ENCODE assay signal across 14 cellular contexts in the genomic region with DNA sequence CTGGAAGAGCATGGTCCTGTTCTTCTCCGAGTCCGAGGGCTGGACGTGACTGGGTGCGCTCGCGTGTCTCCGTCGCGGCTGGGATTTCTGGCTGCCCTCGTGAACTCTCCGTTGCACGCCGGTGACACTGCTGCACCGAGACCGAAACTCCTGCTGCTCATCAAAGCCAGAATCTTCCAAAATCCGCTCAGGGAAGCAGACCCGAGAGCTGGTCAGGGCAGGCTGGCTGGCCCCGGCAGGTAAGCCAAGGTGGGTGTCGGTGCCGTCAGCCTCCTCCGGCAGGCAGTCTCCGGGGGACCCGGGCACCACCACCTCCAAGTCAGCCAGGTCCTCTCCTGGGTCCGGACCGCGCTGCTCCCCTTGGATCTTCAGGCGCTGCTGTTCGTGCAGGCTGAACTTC.
DNase-seq lines count a peak whose midpoint lies in the region; ATAC-seq, FAIRE-seq and TF ChIP-seq lines count a peak whose summit lies in the region.
"Had no signal": no experiment of that assay in that cellular context is flagged by ENCODE, and none has a peak within 500 bp of the region (broad histone marks: within the 10 kb centered on the region; RNA-seq: fewer than 3 reads in every experiment).

No MANE protein-coding gene starts in this region.

- H3K27me3 ChIP-seq in right atrium auricular region, result no peaks in the 10 kb centered on the region
- H3K27me3 ChIP-seq in H1 (replicated peaks in 1 of 4; ENCODE audit: control insufficient read depth in 3 of 4, extremely low read depth in 1 of 4, insufficient read depth in 3 of 4, low read length in 3 of 4), result no peaks in the 10 kb centered on the region
- no peaks in the 10 kb centered on the region for H3K27me3 ChIP-seq in mesenchymal stem cell (ENCODE audit: control insufficient read depth in 1 of 2, insufficient read depth in 1 of 2, low read length in 2 of 2)
- no peaks in the 10 kb centered on the region for H3K27me3 ChIP-seq in upper lobe of right lung
- no peaks in the 10 kb centered on the region for H3K27me3 ChIP-seq in aorta (ENCODE audit: control insufficient read depth in 1 of 2, insufficient read depth in 2 of 2, low read length in 1 of 2)
- H3K27me3 ChIP-seq: BLaER1 had no signal

- H3K9ac ChIP-seq in H1 (replicated peaks in 1 of 4; ENCODE audit: extremely low read depth in 1 of 4, low read depth in 3 of 4, low read length in 3 of 4), result no peak overlapping the region
- no peak overlapping the region for H3K9ac ChIP-seq in mesenchymal stem cell (ENCODE audit: low read length)
- H3K9ac ChIP-seq: BLaER1, GM23248 had no signal

- H3K18ac ChIP-seq in H1 (ENCODE audit: extremely low read depth, low read length), result no peak overlapping the region
- H3K18ac ChIP-seq in mesenchymal stem cell (ENCODE audit: low read depth in 1 of 2, low read length in 2 of 2), result no peak overlapping the region

- CTCF ChIA-PET in H1 (lab: Charles Lee; ENCODE audit: partially characterized antibody), result interaction anchor here (0.8 to 3.6 kb wide), 2 partner anchors 10 to 40 kb away, joined by 4 to 21 read pairs; no protein-coding TSS in a partner anchor

- H4K5ac ChIP-seq in H1 (ENCODE audit: insufficient read length, low read depth, low read length), result no peak overlapping the region

- intact Hi-C loops in left ventricle myocardium superior (cut with micrococcal nuclease), result no loop called here
- intact Hi-C loops in upper lobe of right lung (cut with DNase I), result no loop called here
- intact Hi-C loops in aorta (cut with DNase I), result no loop called here

- H3K23ac ChIP-seq in H1 (ENCODE audit: insufficient read length), result no peak overlapping the region
- H3K23ac ChIP-seq in mesenchymal stem cell (ENCODE audit: low read length in 2 of 2), result no peak overlapping the region

- H4K8ac ChIP-seq in H1 (ENCODE audit: extremely low read depth, insufficient read depth, low read length) (peak overlapping the region; percentile 14; the same call in 1 of the 2 replicates), mesenchymal stem cell (ENCODE audit: low read length) (no peak overlapping the region)

- POLR2A ChIA-PET in H1 (lab: Charles Lee; ENCODE audit: partially characterized antibody), result no interaction called here

- H2BK12ac ChIP-seq in H1 (ENCODE audit: low read depth, low read length), result no peak overlapping the region
- H2BK12ac ChIP-seq in mesenchymal stem cell (ENCODE audit: low read length in 2 of 2), result peak overlapping the region in 1 of 2 experiments; percentile 71

- H2BK15ac ChIP-seq in H1 (ENCODE audit: low read length) (no peak overlapping the region), mesenchymal stem cell (ENCODE audit: low read depth, poor library complexity, severe bottlenecking) (no peak overlapping the region)

- peaks cover 0 to 28% of the 10 kb centered on the region in 2 donors for H3K4me1 ChIP-seq in right atrium auricular region
- H3K4me1 ChIP-seq in H1 (replicated peaks in 1 of 4; ENCODE audit: control insufficient read depth in 3 of 4, insufficient read depth in 4 of 4, low read length in 3 of 4), result peaks cover 0 to 8% (median 1%) of the 10 kb centered on the region in 4 experiments; a peak in 2 of 7 replicates
- H3K4me1 ChIP-seq in mesenchymal stem cell (ENCODE audit: control insufficient read depth, insufficient read depth, low read depth, low read length), result peaks cover 5% of the 10 kb centered on the region
- H3K4me1 ChIP-seq in upper lobe of right lung, result peaks cover 17% of the 10 kb centered on the region
- no peaks in the 10 kb centered on the region for H3K4me1 ChIP-seq in aorta (ENCODE audit: control insufficient read depth in 1 of 2, insufficient read depth in 2 of 2, low read length in 2 of 2)

- H2BK5ac ChIP-seq in H1 (ENCODE audit: low read depth, low read length) (no peak overlapping the region), mesenchymal stem cell (ENCODE audit: low read depth, low read length, poor library complexity, severe bottlenecking) (no peak overlapping the region)

- H2BK20ac ChIP-seq in H1 (ENCODE audit: low read length), result no peak overlapping the region

- 95% methylated on average over 27 of the region's 28 CpGs; no CpG with 5 or more reads in 1 of the 2 experiments for WGBS in H1 (ENCODE audit: extremely low coverage in 1 of 2, insufficient coverage in 1 of 2, insufficient read length in 1 of 2, insufficient replicate concordance in 2 of 2, low coverage in 1 of 2, low lambda C conversion rate in 2 of 2, missing lambda C conversion rate in 1 of 2), 2 experiments
- WGBS in mesenchymal stem cell, result 98% methylated on average over 28 of the region's 28 CpGs
- 97 to 98% methylated on average over 28 of the region's 28 CpGs for WGBS in aorta, 2 donors

- H4K20me1 ChIP-seq in H1 (replicated peaks in 1 of 2; ENCODE audit: control insufficient read depth in 1 of 2, insufficient read depth in 2 of 2, low read length in 2 of 2), result no peaks in the 10 kb centered on the region
- H4K20me1 ChIP-seq: BLaER1 had no signal

- peak overlapping the region in 1 of 2 donors; percentile 85 for H3K27ac ChIP-seq in right atrium auricular region
- H3K27ac ChIP-seq in H1 (ENCODE audit: low read depth, low read length), result no peak overlapping the region
- H3K27ac ChIP-seq in mesenchymal stem cell (ENCODE audit: low read length, poor library complexity, severe bottlenecking), result no peak overlapping the region
- H3K27ac ChIP-seq in upper lobe of right lung, result no peak overlapping the region
- no peak overlapping the region for H3K27ac ChIP-seq in aorta (ENCODE audit: low read depth in 1 of 2, low read length in 2 of 2)
- H3K27ac ChIP-seq: BLaER1, GM23248 had no signal

- no peaks in the 10 kb centered on the region for H3K36me3 ChIP-seq in right atrium auricular region
- H3K36me3 ChIP-seq in H1 (ENCODE audit: control insufficient read depth in 2 of 4, insufficient read depth in 4 of 4, low read length in 3 of 4), result no peaks in the 10 kb centered on the region
- no peaks in the 10 kb centered on the region for H3K36me3 ChIP-seq in mesenchymal stem cell (ENCODE audit: control insufficient read depth in 1 of 2, insufficient read depth in 2 of 2, low read depth in 1 of 2, low read length in 2 of 2)
- H3K36me3 ChIP-seq in upper lobe of right lung, result no peaks in the 10 kb centered on the region
- no peaks in the 10 kb centered on the region for H3K36me3 ChIP-seq in aorta (ENCODE audit: control insufficient read depth in 1 of 2, insufficient read depth in 2 of 2, low read length in 1 of 2)
- H3K36me3 ChIP-seq: HAP-1 had no signal

- H3K4ac ChIP-seq in H1 (replicated peaks; ENCODE audit: insufficient read length, low read depth, low read length), result no peak overlapping the region
- H3K4ac ChIP-seq in mesenchymal stem cell (ENCODE audit: low read depth in 1 of 2, low read length in 2 of 2), result no peak overlapping the region

- no peak for TF ChIP-seq POLR2A in H1 (IDR thresholded peaks at IDR 0.05; ENCODE audit: control extremely low read depth in 1 of 2, low read depth in 2 of 2, low read length in 2 of 2)

- no peak overlapping the region for H3K4me2 ChIP-seq in H1 (ENCODE audit: insufficient read depth in 1 of 2, low read depth in 2 of 2, low read length in 2 of 2)
- no peak overlapping the region for H3K4me2 ChIP-seq in mesenchymal stem cell (ENCODE audit: low read length, poor library complexity, severe bottlenecking)
- H3K4me2 ChIP-seq: BLaER1 had no signal

- H2AFZ ChIP-seq in H1 (ENCODE audit: low read length) (no peak overlapping the region), mesenchymal stem cell (ENCODE audit: low read depth, low read length) (no peak overlapping the region)
- H2AFZ ChIP-seq: GM23248 had no signal

- no peak overlapping the region for H2BK120ac ChIP-seq in H1 (replicated peaks; ENCODE audit: low read depth, low read length)
- H2BK120ac ChIP-seq in mesenchymal stem cell (ENCODE audit: low read depth, low read length), result no peak overlapping the region

- H3K9me3 ChIP-seq in right atrium auricular region (no peaks in the 10 kb centered on the region), H1 (ENCODE audit: insufficient read depth in 2 of 2, low read depth in 1 of 2, low read length in 1 of 2) (no peaks in the 10 kb centered on the region), mesenchymal stem cell (ENCODE audit: control insufficient read depth, low read length) (no peaks in the 10 kb centered on the region), upper lobe of right lung (no peaks in the 10 kb centered on the region), aorta (ENCODE audit: control insufficient read depth, low read length) (no peaks in the 10 kb centered on the region)
- H3K9me3 ChIP-seq: BLaER1, HAP-1 had no signal

- no peak for TF ChIP-seq RAD21 in H1 (IDR thresholded peaks at IDR 0.05 in 1 of 2, conservative IDR thresholded peaks at IDR 0.05 in 1 of 2; ENCODE audit: low read depth in 2 of 2, low read length in 2 of 2)

- H3K79me1 ChIP-seq in H1 (ENCODE audit: low read depth, low read length) (no peaks in the 10 kb centered on the region), mesenchymal stem cell (replicated peaks; ENCODE audit: low read length, poor library complexity, severe bottlenecking) (peaks cover 4% of the 10 kb centered on the region)

- H2AK5ac ChIP-seq in H1 (ENCODE audit: low read depth, low read length) (peak overlapping the region; percentile 82; the same call in 1 of the 2 replicates), mesenchymal stem cell (ENCODE audit: low read length, severe bottlenecking) (peak overlapping the region; percentile 64)

- H4K91ac ChIP-seq in H1 (replicated peaks; ENCODE audit: insufficient read length, low read length), result no peak overlapping the region
- peak overlapping the region; percentile 8 for H4K91ac ChIP-seq in mesenchymal stem cell (ENCODE audit: low read length)

- H3K23me2 ChIP-seq in H1 (ENCODE audit: low read depth, low read length), result no peaks in the 10 kb centered on the region

- H3K56ac ChIP-seq in H1 (replicated peaks; ENCODE audit: insufficient read length, low read depth, low read length), result no peak overlapping the region

- no peak for TF ChIP-seq EP300 in H1 (IDR thresholded peaks at IDR 0.05; ENCODE audit: borderline replicate concordance in 1 of 2, low read depth in 2 of 2, low read length in 2 of 2)

- no peak for FAIRE-seq in H1 (lab: Jason Lieb, UNC)

- TF ChIP-seq CTCF in right atrium auricular region (IDR thresholded peaks at IDR 0.05) (no peak), H1 (IDR thresholded peaks at IDR 0.05; ENCODE audit: control extremely low read depth in 1 of 3, insufficient read depth in 1 of 3, low read depth in 1 of 3, low read length in 3 of 3) (no peak), upper lobe of right lung (IDR thresholded peaks at IDR 0.05) (no peak)

- H3K14ac ChIP-seq in H1 (ENCODE audit: insufficient read length) (no peak overlapping the region), mesenchymal stem cell (ENCODE audit: low read length in 2 of 2) (no peak overlapping the region)

- DNase-seq in left ventricle myocardium superior, result peak; percentile 19
- DNase-seq in right atrium auricular region (ENCODE audit: low spot score), result no peak
- no peak for DNase-seq in H1 (ENCODE audit: low read depth in 1 of 2, low spot score in 2 of 2)
- DNase-seq in mesenchymal stem cell, result no peak
- peak; percentile 61 for DNase-seq in upper lobe of right lung
- no peak for DNase-seq in NCI-H1092 treated with DMSO at 0.1 percent for 48 hours (lab: John Stamatoyannopoulos, UW)
- DNase-seq in aorta, result no peak
- DNase-seq: 8988T; AML-193; CD8-positive, alpha-beta memory T cell; GM23248 had no signal

- peaks cover 0 to 4% of the 10 kb centered on the region in 2 experiments; a peak in 1 of 4 replicates for H3K79me2 ChIP-seq in H1 (ENCODE audit: control insufficient read depth in 1 of 2, insufficient read depth in 2 of 2, low read length in 2 of 2)

- ATAC-seq in left ventricle myocardium superior (no peak), upper lobe of right lung (peak; percentile 25), GM21515 (IDR thresholded peaks at IDR 0.05; ENCODE audit: unreplicated experiment) (no peak), aorta (ENCODE audit: low FRiP score) (no peak)

- H3K4me3 ChIP-seq in right atrium auricular region, result no peak overlapping the region
- no peak overlapping the region for H3K4me3 ChIP-seq in H1 (ENCODE audit: extremely low read depth in 1 of 4, insufficient read depth in 2 of 4, low read depth in 3 of 4, low read length in 4 of 4)
- no peak overlapping the region for H3K4me3 ChIP-seq in mesenchymal stem cell (ENCODE audit: insufficient read depth in 1 of 2, low read depth in 1 of 2, low read length in 2 of 2)
- no peak overlapping the region for H3K4me3 ChIP-seq in upper lobe of right lung
- no peak overlapping the region for H3K4me3 ChIP-seq in aorta (ENCODE audit: low read length in 2 of 2)
- H3K4me3 ChIP-seq: BLaER1, GM23248, HAP-1 had no signal

Comparison
In these comparisons a context has a peak if more than half of its experiments do, and no peak if none do; other contexts are left out.
1. DNase-seq: peak in left ventricle myocardium superior (single experiment) and upper lobe of right lung (single experiment); none in right atrium auricular region (single experiment), H1 (0 of 2), mesenchymal stem cell (single experiment), NCI-H1092 treated with DMSO at 0.1 percent for 48 hours (single experiment) and aorta (0 of 2).